In genomic region chr1:54268714-54269297, GRCh38 we compare ENCODE assay signal across 22 cellular contexts.
DNase-seq lines count a peak whose midpoint lies in the region; ATAC-seq and TF ChIP-seq lines count a peak whose summit lies in the region.
"Had no signal": no experiment of that assay in that cellular context is flagged by ENCODE, and none has a peak within 500 bp of the region (broad histone marks: within the 10 kb centered on the region; RNA-seq: fewer than 3 reads in every experiment).

No MANE protein-coding gene starts in this region.

- DNase-seq in NCI-H1105 treated with DMSO at 0.1 percent for 48 hours (lab: John Stamatoyannopoulos, UW) (peak; percentile 19), NCI-H1105 (lab: John Stamatoyannopoulos, UW) (no peak), nephron progenitor cell (no peak), CD14-positive monocyte (ENCODE audit: low spot score) (no peak)
- DNase-seq in CD4-positive, CD25-positive, alpha-beta regulatory T cell, result no peak
- DNase-seq in effector memory CD8-positive, alpha-beta T cell, result no peak
- no peak for DNase-seq in activated CD4-positive, alpha-beta T cell treated with anti-CD3 and anti-CD28 coated beads for 4 hours
- DNase-seq: 8988T; activated CD4-positive, alpha-beta memory T cell treated with anti-CD3 and anti-CD28 coated beads, Interleukin-2, amount 10 ng/mL, durations not matched to agents 7 days and 5 days; activated naive CD8-positive, alpha-beta T cell treated with anti-CD3 and anti-CD28 coated beads, Interleukin-2, amount 10 ng/mL, durations not matched to agents 7 days and 5 days; activated T-cell treated with anti-CD3 and anti-CD28 coated beads, Interleukin-2, amount 50 U/mL, for 1 hour; brain microvascular endothelial cell; HFFc6; lower lobe of right lung; NCI-H510A; Right ventricle myocardium superior; stimulated activated CD4-positive, alpha-beta T cell treated with anti-CD3 and anti-CD28 coated beads, Interleukin-4, amount 100 ng/mL, for 1 hour had no signal

- peak overlapping the region in 2 of 3 donors; percentile 52 to 65 for H3K27ac Mint-ChIP-seq in CD4-positive, CD25-positive, alpha-beta regulatory T cell
- peak overlapping the region; percentile 72 to 83 for H3K27ac Mint-ChIP-seq in effector memory CD8-positive, alpha-beta T cell
- H3K27ac Mint-ChIP-seq in nephron progenitor cell (peak overlapping the region; percentile 81), CD14-positive monocyte (no peak overlapping the region)
- H3K27ac Mint-ChIP-seq: activated CD4-positive, alpha-beta memory T cell treated with anti-CD3 and anti-CD28 coated beads, Interleukin-2, amount 10 ng/mL, durations not matched to agents 7 days and 5 days; activated naive CD8-positive, alpha-beta T cell treated with anti-CD3 and anti-CD28 coated beads, Interleukin-2, amount 10 ng/mL, durations not matched to agents 7 days and 5 days; B cell; dendritic cell treated with granulocyte-macrophage colony-stimulating factor and Interleukin-4, amounts not matched to agents 40 ng/mL and 50 ng/mL, for 4 days; HFFc6 had no signal

- H3K9me3 ChIP-seq in CD4-positive, CD25-positive, alpha-beta regulatory T cell (ENCODE audit: control insufficient read depth in 2 of 2, low read length in 2 of 2), result no peaks in the 10 kb centered on the region
- H3K9me3 ChIP-seq: lower lobe of right lung, suprapubic skin had no signal

- no peak for ATAC-seq in CD4-positive, CD25-positive, alpha-beta regulatory T cell (ENCODE audit: low read depth in 2 of 2)
- no peak for ATAC-seq in effector memory CD8-positive, alpha-beta T cell (replicated peaks)
- no peak for ATAC-seq in GM18909 (IDR thresholded peaks at IDR 0.05; ENCODE audit: poor library complexity, unreplicated experiment)
- ATAC-seq: lower lobe of right lung had no signal

- H3K27me3 ChIP-seq in CD4-positive, CD25-positive, alpha-beta regulatory T cell (ENCODE audit: control insufficient read depth, insufficient read depth, low read length), result no peaks in the 10 kb centered on the region
- H3K27me3 ChIP-seq: brain microvascular endothelial cell, suprapubic skin had no signal

- no peaks in the 10 kb centered on the region for H3K27me3 Mint-ChIP-seq in CD4-positive, CD25-positive, alpha-beta regulatory T cell
- no peaks in the 10 kb centered on the region for H3K27me3 Mint-ChIP-seq in effector memory CD8-positive, alpha-beta T cell
- H3K27me3 Mint-ChIP-seq in nephron progenitor cell (ENCODE audit: low read depth, poor library complexity) (peaks cover 2% of the 10 kb centered on the region), CD14-positive monocyte (ENCODE audit: low read depth in 3 of 3) (no peaks in the 10 kb centered on the region)
- H3K27me3 Mint-ChIP-seq: activated CD4-positive, alpha-beta memory T cell treated with anti-CD3 and anti-CD28 coated beads, Interleukin-2, amount 10 ng/mL, durations not matched to agents 7 days and 5 days; activated naive CD8-positive, alpha-beta T cell treated with anti-CD3 and anti-CD28 coated beads, Interleukin-2, amount 10 ng/mL, durations not matched to agents 7 days and 5 days; B cell; dendritic cell treated with granulocyte-macrophage colony-stimulating factor and Interleukin-4, amounts not matched to agents 40 ng/mL and 50 ng/mL, for 4 days had no signal

- no peak overlapping the region for H3K27ac ChIP-seq in CD4-positive, CD25-positive, alpha-beta regulatory T cell (ENCODE audit: insufficient read depth, low read length, poor library complexity, severe bottlenecking)
- H3K27ac ChIP-seq: brain microvascular endothelial cell, lower lobe of right lung, suprapubic skin had no signal

- TF ChIP-seq CTCF in nephron progenitor cell (IDR thresholded peaks at IDR 0.05) (no peak), CD14-positive monocyte (IDR thresholded peaks at IDR 0.05) (no peak)

- H3K4me3 ChIP-seq in CD4-positive, CD25-positive, alpha-beta regulatory T cell (ENCODE audit: low read depth, low read length), result no peak overlapping the region
- H3K4me3 ChIP-seq: lower lobe of right lung, skin epidermis, suprapubic skin had no signal

- H3K4me3 Mint-ChIP-seq in CD4-positive, CD25-positive, alpha-beta regulatory T cell, result no peak overlapping the region
- no peak overlapping the region for H3K4me3 Mint-ChIP-seq in effector memory CD8-positive, alpha-beta T cell
- H3K4me3 Mint-ChIP-seq in nephron progenitor cell, result no peak overlapping the region
- no peak overlapping the region for H3K4me3 Mint-ChIP-seq in CD14-positive monocyte
- H3K4me3 Mint-ChIP-seq: activated CD4-positive, alpha-beta memory T cell treated with anti-CD3 and anti-CD28 coated beads, Interleukin-2, amount 10 ng/mL, durations not matched to agents 7 days and 5 days; activated naive CD8-positive, alpha-beta T cell treated with anti-CD3 and anti-CD28 coated beads, Interleukin-2, amount 10 ng/mL, durations not matched to agents 7 days and 5 days; B cell; dendritic cell treated with granulocyte-macrophage colony-stimulating factor and Interleukin-4, amounts not matched to agents 40 ng/mL and 50 ng/mL, for 4 days; HFFc6 had no signal

- intact Hi-C loops in CD14-positive monocyte (cut with micrococcal nuclease), result no loop called here

- H3K4me1 Mint-ChIP-seq in CD4-positive, CD25-positive, alpha-beta regulatory T cell, result peaks cover 0 to 42% (median 8%) of the 10 kb centered on the region in 4 donors
- H3K4me1 Mint-ChIP-seq in effector memory CD8-positive, alpha-beta T cell (ENCODE audit: low read depth in 2 of 2), result peaks cover 56 to 58% of the 10 kb centered on the region in 2 donors
- H3K4me1 Mint-ChIP-seq in nephron progenitor cell (peaks cover 87% of the 10 kb centered on the region), CD14-positive monocyte (no peaks in the 10 kb centered on the region)
- H3K4me1 Mint-ChIP-seq: B cell had no signal

- no peaks in the 10 kb centered on the region for H3K4me1 ChIP-seq in CD4-positive, CD25-positive, alpha-beta regulatory T cell (ENCODE audit: control insufficient read depth, insufficient read depth, low read length, poor library complexity, severe bottlenecking)

- H3K9me3 Mint-ChIP-seq in CD4-positive, CD25-positive, alpha-beta regulatory T cell, result peaks cover 0 to 1% (median 0%) of the 10 kb centered on the region in 7 donors
- H3K9me3 Mint-ChIP-seq in effector memory CD8-positive, alpha-beta T cell, result no peaks in the 10 kb centered on the region
- H3K9me3 Mint-ChIP-seq in nephron progenitor cell (no peaks in the 10 kb centered on the region), CD14-positive monocyte (no peaks in the 10 kb centered on the region)
- H3K9me3 Mint-ChIP-seq: activated CD4-positive, alpha-beta memory T cell treated with anti-CD3 and anti-CD28 coated beads, Interleukin-2, amount 10 ng/mL, durations not matched to agents 7 days and 5 days; activated naive CD8-positive, alpha-beta T cell treated with anti-CD3 and anti-CD28 coated beads, Interleukin-2, amount 10 ng/mL, durations not matched to agents 7 days and 5 days; dendritic cell treated with granulocyte-macrophage colony-stimulating factor and Interleukin-4, amounts not matched to agents 40 ng/mL and 50 ng/mL, for 4 days; HFFc6 had no signal

- no peaks in the 10 kb centered on the region for H3K36me3 ChIP-seq in CD4-positive, CD25-positive, alpha-beta regulatory T cell (ENCODE audit: control insufficient read depth, insufficient read depth, low read length)
- H3K36me3 ChIP-seq: brain microvascular endothelial cell, lower lobe of right lung, suprapubic skin had no signal

- peaks cover 5% of the 10 kb centered on the region for H3K36me3 Mint-ChIP-seq in CD4-positive, CD25-positive, alpha-beta regulatory T cell
- H3K36me3 Mint-ChIP-seq in effector memory CD8-positive, alpha-beta T cell (ENCODE audit: insufficient read depth), result peaks cover 36% of the 10 kb centered on the region
- H3K36me3 Mint-ChIP-seq in nephron progenitor cell (ENCODE audit: low read depth) (peaks cover 12% of the 10 kb centered on the region), CD14-positive monocyte (peaks cover 3 to 4% of the 10 kb centered on the region in 2 donors)

Comparison
In these comparisons a context has a peak if more than half of its experiments do, and no peak if none do; other contexts are left out.
1. H3K27ac Mint-ChIP-seq: peak in CD4-positive, CD25-positive, alpha-beta regulatory T cell (2 of 3), effector memory CD8-positive, alpha-beta T cell (2 of 2) and nephron progenitor cell (single experiment); none in CD14-positive monocyte (0 of 7).